Comparison of ENCODE assay signal across 1 cellular context in genomic region chr16:1966460-1966859, GRCh38.
TF ChIP-seq lines count a peak whose summit lies in the region.

Gene RNF151, plus strand, starts transcription at chr16:1966856. Its CDS starts 26 bp downstream, at chr16:1966882.

TF ChIP-seq in SK-N-SH, 30 proteins besides CTCF, POLR2A, EP300 and RAD21 (continued from another document):
- TF ChIP-seq ZBTB33 (IDR thresholded peaks at IDR 0.05; ENCODE audit: borderline replicate concordance, low read depth) (no peak), RXRA (IDR thresholded peaks at IDR 0.05; ENCODE audit: borderline replicate concordance, low read depth) (no peak), TCF12 (IDR thresholded peaks at IDR 0.05) (no peak), YY1 (IDR thresholded peaks at IDR 0.05; ENCODE audit: low read depth) (no peak), EZH2phosphoT487 (IDR thresholded peaks at IDR 0.05; ENCODE audit: borderline replicate concordance, low read depth) (no peak), TEAD4 (IDR thresholded peaks at IDR 0.05; ENCODE audit: borderline replicate concordance, insufficient read depth) (no peak), MXI1 (IDR thresholded peaks at IDR 0.05; ENCODE audit: low read depth, low read length) (no peak), SMC3 (IDR thresholded peaks at IDR 0.05; ENCODE audit: low read depth, low read length) (no peak), MAX (IDR thresholded peaks at IDR 0.05; ENCODE audit: low read depth) (no peak), PBX3 (IDR thresholded peaks at IDR 0.05) (no peak)
